Comparison of ENCODE assay signal across 17 cellular contexts in the genomic region with DNA sequence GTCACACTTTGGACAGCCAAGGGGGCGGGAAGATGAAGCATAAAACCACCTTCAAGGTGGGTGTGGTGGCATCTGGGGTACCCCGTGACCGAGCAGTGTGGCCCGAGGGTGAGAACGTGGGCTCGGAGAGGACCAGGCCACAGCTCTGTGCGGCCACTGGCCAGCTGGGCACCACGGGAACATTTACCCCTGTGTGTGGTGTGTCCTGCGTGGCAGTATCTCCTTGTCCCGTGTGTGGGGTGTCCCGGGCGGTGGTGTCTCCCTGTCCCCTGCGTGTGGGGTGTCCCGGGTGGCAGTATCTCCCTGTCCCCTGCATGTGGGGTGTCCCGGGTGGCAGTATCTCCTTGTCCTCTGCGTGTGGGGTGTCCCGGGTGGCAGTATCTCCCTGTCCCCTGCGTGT.
DNase-seq lines count a peak whose midpoint lies in the region; ATAC-seq, FAIRE-seq and TF ChIP-seq lines count a peak whose summit lies in the region.
"Had no signal": no experiment of that assay in that cellular context is flagged by ENCODE, and none has a peak within 500 bp of the region (broad histone marks: within the 10 kb centered on the region; RNA-seq: fewer than 3 reads in every experiment).

No MANE protein-coding gene starts in this region.

- H3K9me3 ChIP-seq in K562 (replicated peaks; ENCODE audit: control insufficient read depth, insufficient read depth, low read depth, low read length), result no peaks in the 10 kb centered on the region
- no peaks in the 10 kb centered on the region for H3K9me3 ChIP-seq in kidney (ENCODE audit: control insufficient read depth in 1 of 2, low read length in 2 of 2)
- H3K9me3 ChIP-seq in osteoblast (ENCODE audit: low read depth, low read length), result peaks cover 4% of the 10 kb centered on the region
- H3K9me3 ChIP-seq: Caco-2 had no signal

- H3K4me1 Mint-ChIP-seq in chondrocyte (ENCODE audit: low read depth), result no peaks in the 10 kb centered on the region
- H3K4me1 Mint-ChIP-seq: GM23338 had no signal

- intact Hi-C loops in K562 (cut with micrococcal nuclease) (no loop called here), kidney (cut with DNase I) (no loop called here)

- POLR2A ChIA-PET in K562 (lab: Yijun Ruan, JAX), result no interaction called here

- H3K9me3 Mint-ChIP-seq in chondrocyte (ENCODE audit: low read depth), result peaks cover 12% of the 10 kb centered on the region

- H3K4me3 Mint-ChIP-seq in chondrocyte (ENCODE audit: unreplicated experiment), result no peak overlapping the region
- H3K4me3 Mint-ChIP-seq: CD4-positive, CD25-positive, alpha-beta regulatory T cell; CD8-positive, alpha-beta T cell; GM23338 had no signal

- no peaks in the 10 kb centered on the region for H3K9me1 ChIP-seq in K562 (ENCODE audit: control insufficient read depth, insufficient read depth, low read length)

- H3K4me2 ChIP-seq in K562 (ENCODE audit: insufficient read depth, low read length) (no peak overlapping the region), osteoblast (ENCODE audit: insufficient read depth, low read length) (no peak overlapping the region)
- H3K4me2 ChIP-seq: GM23338 had no signal

- H3K36me3 ChIP-seq in K562 (ENCODE audit: control insufficient read depth, insufficient read depth, low read length), result no peaks in the 10 kb centered on the region
- no peaks in the 10 kb centered on the region for H3K36me3 ChIP-seq in kidney (ENCODE audit: control insufficient read depth in 1 of 2, insufficient read depth in 2 of 2, low read length in 2 of 2)
- no peaks in the 10 kb centered on the region for H3K36me3 ChIP-seq in osteoblast (ENCODE audit: insufficient read depth, low read length)

- TF ChIP-seq EP300 in K562 (IDR thresholded peaks at IDR 0.05; ENCODE audit: low read length), result no peak

- H3K27ac Mint-ChIP-seq in chondrocyte (ENCODE audit: unreplicated experiment), result no peak overlapping the region
- H3K27ac Mint-ChIP-seq: CD4-positive, CD25-positive, alpha-beta regulatory T cell; CD8-positive, alpha-beta T cell; GM23338 had no signal

- no peak overlapping the region for H3K27ac ChIP-seq in K562 (ENCODE audit: extremely low read depth, low read depth, low read length)
- H3K27ac ChIP-seq in kidney (ENCODE audit: low read depth in 2 of 2, low read length in 2 of 2), result no peak overlapping the region
- no peak overlapping the region for H3K27ac ChIP-seq in osteoblast (ENCODE audit: low read depth, low read length)

- no TSS peak for BruUV-seq in K562 (replicated peaks; lab: Mats Ljungman, UMichigan)

- in situ Hi-C loops in K562 (cut with MboI), result no loop called here

- no peak overlapping the region for H3K4me3 ChIP-seq in K562
- H3K4me3 ChIP-seq in kidney (ENCODE audit: low read length in 2 of 2), result no peak overlapping the region
- no peak overlapping the region for H3K4me3 ChIP-seq in osteoblast (ENCODE audit: insufficient read depth, low read length)
- H3K4me3 ChIP-seq: GM23338 had no signal

- H3K9ac ChIP-seq in K562 (ENCODE audit: insufficient read depth in 1 of 2, low read depth in 2 of 2, low read length in 2 of 2), result no peak overlapping the region
- no peak overlapping the region for H3K9ac ChIP-seq in kidney (ENCODE audit: low read length in 2 of 2)

- no peaks in the 10 kb centered on the region for H3K27me3 Mint-ChIP-seq in chondrocyte (ENCODE audit: low read depth)

- H3K4me1 ChIP-seq in K562 (replicated peaks in 1 of 2; ENCODE audit: control insufficient read depth in 2 of 2, insufficient read depth in 2 of 2, low read length in 2 of 2) (peaks cover 0 to 17% of the 10 kb centered on the region in 2 experiments; a peak in 1 of 5 replicates), kidney (ENCODE audit: control insufficient read depth in 1 of 2, insufficient read depth in 1 of 2, low read depth in 1 of 2, low read length in 2 of 2) (no peaks in the 10 kb centered on the region), osteoblast (ENCODE audit: insufficient read depth, low read length) (no peaks in the 10 kb centered on the region)
- H3K4me1 ChIP-seq: Caco-2 had no signal

- 2% methylated on average over 18 of the region's 18 CpGs for WGBS in K562 (ENCODE audit: insufficient coverage, low coverage, missing lambda C conversion rate)

- H4K20me1 ChIP-seq in K562 (replicated peaks; ENCODE audit: control insufficient read depth, insufficient read depth, low read length) (peaks cover 10% of the 10 kb centered on the region; the same call in 1 of the 2 replicates), osteoblast (ENCODE audit: insufficient read depth, low read length) (no peaks in the 10 kb centered on the region)

- H3K36me3 Mint-ChIP-seq in chondrocyte (ENCODE audit: low read depth), result peaks cover 1% of the 10 kb centered on the region
- H3K36me3 Mint-ChIP-seq: CD4-positive, CD25-positive, alpha-beta regulatory T cell; CD8-positive, alpha-beta T cell had no signal

- H2AFZ ChIP-seq in K562 (ENCODE audit: low read depth, low read length) (no peak overlapping the region), osteoblast (ENCODE audit: low read length) (no peak overlapping the region)
- H2AFZ ChIP-seq: GM23338 had no signal

- CTCF ChIA-PET in K562 (lab: Yijun Ruan, JAX; ENCODE audit: low intra/inter-chr PET ratio), result no interaction called here

- DNase-seq in K562 (ENCODE audit: extremely low read depth in 1 of 4, low spot score in 3 of 4), result no peak
- peak; percentile 73 for DNase-seq in chondrocyte (ENCODE audit: low spot score)
- peak; percentile 43 for DNase-seq in kidney
- DNase-seq in osteoblast (ENCODE audit: insufficient read length, low spot score, missing footprints), result peak; percentile 49
- DNase-seq in SIG-M5 (lab: John Stamatoyannopoulos, UW), result no peak
- DNase-seq: C1 segment of cervical spinal cord; Caco-2; CD4-positive, CD25-positive, alpha-beta regulatory T cell; CD8-positive, alpha-beta T cell; DMS153; DND-41; H7; HCEC 1CT had no signal

- H3K79me2 ChIP-seq in K562 (ENCODE audit: control insufficient read depth, insufficient read depth, low read length), result no peaks in the 10 kb centered on the region
- H3K79me2 ChIP-seq in osteoblast (ENCODE audit: insufficient read depth, low read length), result no peaks in the 10 kb centered on the region

- ATAC-seq in K562, result no peak
- ATAC-seq in HG03354 (IDR thresholded peaks at IDR 0.05; ENCODE audit: poor library complexity, severe bottlenecking, unreplicated experiment), result no peak
- no peak for ATAC-seq in GM18511 (IDR thresholded peaks at IDR 0.05; ENCODE audit: unreplicated experiment)
- ATAC-seq: CD8-positive, alpha-beta T cell; GM23338 had no signal

- FAIRE-seq in K562 (lab: Jason Lieb, UNC) (no peak), kidney (lab: Jason Lieb, UNC) (no peak)
- FAIRE-seq: G401.6 had no signal

- H3K27me3 ChIP-seq in K562 (ENCODE audit: control insufficient read depth in 2 of 2, insufficient read depth in 2 of 2, low read length in 2 of 2) (peaks cover 35 to 78% of the 10 kb centered on the region in 2 experiments), osteoblast (ENCODE audit: insufficient read depth, low read length) (no peaks in the 10 kb centered on the region)

- no peak for TF ChIP-seq POLR2A in K562 (conservative IDR thresholded peaks at IDR 0.05)

- TF ChIP-seq CTCF in K562 (IDR thresholded peaks at IDR 0.05 in 2 of 3, conservative IDR thresholded peaks at IDR 0.05 in 1 of 3; ENCODE audit: insufficient read depth in 2 of 3, low read depth in 1 of 3, low read length in 3 of 3) (no peak), chondrocyte (IDR thresholded peaks at IDR 0.05) (no peak), kidney (IDR thresholded peaks at IDR 0.05; ENCODE audit: borderline replicate concordance, extremely low read depth, insufficient read depth) (no peak), osteoblast (IDR thresholded peaks at IDR 0.05; ENCODE audit: extremely low read depth, low read depth, low read length) (no peak)

- no peak for TF ChIP-seq RAD21 in K562 (CRISPR knock-in tag; conservative IDR thresholded peaks at IDR 0.05 in 1 of 2, IDR thresholded peaks at IDR 0.05 in 1 of 2)

TF ChIP-seq in K562, 482 proteins besides CTCF, POLR2A, EP300 and RAD21:
- TF ChIP-seq SAFB (IDR thresholded peaks at IDR 0.05; ENCODE audit: borderline replicate concordance, low read depth, low read length), result peak; percentile 28; the same call in 1 of the 2 replicates
- TF ChIP-seq SMARCA5 (IDR thresholded peaks at IDR 0.05), result no peak

Comparison
In these comparisons a context has a peak if more than half of its experiments do, and no peak if none do; other contexts are left out.
1. DNase-seq: peak in chondrocyte (single experiment), kidney (single experiment) and osteoblast (single experiment); none in K562 (0 of 4) and SIG-M5 (single experiment).